Comparison of ENCODE assay signal across 9 cellular contexts in genomic region chr10:86261933-86262665, GRCh38.
A peak's percentile ranks its signal among the peaks of the same experiment; 100 is the strongest.
DNase-seq lines count a peak whose midpoint lies in the region; ATAC-seq and TF ChIP-seq lines count a peak whose summit lies in the region.
"Had no signal": no experiment of that assay in that cellular context is flagged by ENCODE, and none has a peak within 500 bp of the region (broad histone marks: within the 10 kb centered on the region; RNA-seq: fewer than 3 reads in every experiment).

No MANE protein-coding gene starts in this region.

- H3K27me3 ChIP-seq in GM06990 (replicated peaks; ENCODE audit: control insufficient read depth, insufficient read depth, low read length) (no peaks in the 10 kb centered on the region; the same call in none of the 2 replicates), NT2/D1 (ENCODE audit: insufficient read depth, insufficient read length) (no peaks in the 10 kb centered on the region), left ventricle myocardium inferior (ENCODE audit: low read depth) (peaks cover 62% of the 10 kb centered on the region), uterus (no peaks in the 10 kb centered on the region)

- H3K36me3 ChIP-seq in GM06990 (ENCODE audit: control insufficient read depth, insufficient read depth, low read length): no peaks in the 10 kb centered on the region
- no peaks in the 10 kb centered on the region for H3K36me3 ChIP-seq in NT2/D1 (ENCODE audit: insufficient read depth, insufficient read length, low read length)
- H3K36me3 ChIP-seq in left ventricle myocardium inferior: no peaks in the 10 kb centered on the region
- no peaks in the 10 kb centered on the region for H3K36me3 ChIP-seq in uterus
- H3K36me3 ChIP-seq: adrenal gland had no signal

- H3K27ac ChIP-seq in 22Rv1: no peak overlapping the region
- H3K27ac ChIP-seq in left ventricle myocardium inferior (replicated peaks): no peak overlapping the region
- H3K27ac ChIP-seq in substantia nigra (ENCODE audit: low read depth, low read length, poor library complexity, severe bottlenecking): peak overlapping the region; percentile 95
- H3K27ac ChIP-seq in uterus: no peak overlapping the region
- H3K27ac ChIP-seq: adrenal gland had no signal

- DNase-seq in GM06990 (ENCODE audit: extremely low read depth, insufficient read length): peak; percentile 15
- peak; percentile 25 for DNase-seq in NT2/D1 (ENCODE audit: low read depth, low spot score)
- no peak for DNase-seq in left ventricle myocardium inferior
- peak in 36 of 49 donors; percentile 17 to 75 (median 45) for DNase-seq in substantia nigra (lab: John Stamatoyannopoulos, UW)
- no peak for DNase-seq in uterus
- DNase-seq in A172 (ENCODE audit: low spot score): no peak

- H3K4me1 ChIP-seq in NT2/D1 (ENCODE audit: insufficient read depth, insufficient read length): no peaks in the 10 kb centered on the region
- H3K4me1 ChIP-seq in left ventricle myocardium inferior: peaks cover 10% of the 10 kb centered on the region
- H3K4me1 ChIP-seq in uterus: no peaks in the 10 kb centered on the region

- no peaks in the 10 kb centered on the region for H3K9me3 ChIP-seq in NT2/D1 (ENCODE audit: insufficient read depth, low read length)
- H3K9me3 ChIP-seq in left ventricle myocardium inferior (replicated peaks): no peaks in the 10 kb centered on the region
- H3K9me3 ChIP-seq in uterus: no peaks in the 10 kb centered on the region
- H3K9me3 ChIP-seq: adrenal gland had no signal

- H3K9ac ChIP-seq in NT2/D1 (ENCODE audit: insufficient read length, low read depth): no peak overlapping the region

- H3K4me3 ChIP-seq in GM06990 (replicated peaks; ENCODE audit: low read depth, low read length): no peak overlapping the region
- no peak overlapping the region for H3K4me3 ChIP-seq in NT2/D1 (ENCODE audit: insufficient read length, low read depth)
- no peak overlapping the region for H3K4me3 ChIP-seq in left ventricle myocardium inferior
- H3K4me3 ChIP-seq in uterus: no peak overlapping the region
- H3K4me3 ChIP-seq: adrenal gland had no signal

- peak; percentile 69 for ATAC-seq in HG02852 (IDR thresholded peaks at IDR 0.05; ENCODE audit: unreplicated experiment)

- peak; percentile 83 for TF ChIP-seq CTCF in 22Rv1 (IDR thresholded peaks at IDR 0.05)
- peak; percentile 66 for TF ChIP-seq CTCF in GM06990 (IDR thresholded peaks at IDR 0.05; ENCODE audit: insufficient read depth, low read length, poor library complexity, severe bottlenecking)
- TF ChIP-seq CTCF in left ventricle myocardium inferior (IDR thresholded peaks at IDR 0.05; ENCODE audit: borderline replicate concordance): peak; percentile 41
- no peak for TF ChIP-seq CTCF in uterus (IDR thresholded peaks at IDR 0.05)

- no peak for TF ChIP-seq POLR2A in uterus (IDR thresholded peaks at IDR 0.05)

- intact Hi-C loops in left ventricle myocardium inferior (cut with micrococcal nuclease): no loop called here
- intact Hi-C loops in uterus (cut with DNase I; ENCODE audit: low total_unique reads): no loop called here

Comparison
In these comparisons a context has a peak if more than half of its experiments do, and no peak if none do; other contexts are left out.
1. CTCF ChIP-seq: peak in 22Rv1 (single experiment), GM06990 (single experiment) and left ventricle myocardium inferior (single experiment); none in uterus (0 of 4).
2. DNase-seq: peak in GM06990 (single experiment), NT2/D1 (single experiment) and substantia nigra (36 of 49); none in left ventricle myocardium inferior (single experiment), uterus (0 of 2) and A172 (single experiment).